ENCODE assay signal across 27 cellular contexts in the genomic region with DNA sequence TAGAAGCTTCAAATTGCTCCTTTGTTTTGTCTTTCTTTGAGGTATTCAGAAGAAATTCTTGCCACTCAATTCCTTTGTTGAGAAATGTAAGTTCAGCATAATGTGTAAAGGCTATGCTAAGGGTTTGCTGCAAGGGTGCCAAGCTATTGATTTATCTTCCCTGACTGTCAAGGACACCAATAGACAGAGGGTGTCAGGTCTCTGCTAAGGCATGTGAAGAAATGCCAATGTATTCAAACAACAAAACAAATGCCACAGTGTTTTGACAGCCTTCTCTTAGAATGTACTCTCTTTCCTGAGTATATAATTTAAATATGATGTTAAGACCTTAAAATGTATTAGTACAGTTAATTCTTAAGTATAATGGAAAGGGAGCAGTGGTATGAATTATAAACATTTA.
"Had no signal": no experiment of that assay in that cellular context is flagged by ENCODE, and none has a peak within 500 bp of the region (broad histone marks: within the 10 kb centered on the region; RNA-seq: fewer than 3 reads in every experiment).

No MANE protein-coding gene starts in this region.

- DNase-seq: hypothalamus; kidney glomerular epithelial cell; left cardiac atrium; left lung; lower lobe of right lung; mammary epithelial cell; mesenchymal stem cell; naive B cell; natural killer cell; nephron progenitor cell; ovary; stimulated activated CD4-positive, alpha-beta T cell treated with anti-CD3 and anti-CD28 coated beads, Interleukin-12 subunit alpha, Interleukin-12 subunit beta, amount 100 ng/mL, for 4 hours; stimulated activated CD4-positive, alpha-beta T cell treated with anti-CD3 and anti-CD28 coated beads, Interleukin-15, amount 100 ng/mL, for 24 hours; stimulated activated CD4-positive, alpha-beta T cell treated with anti-CD3 and anti-CD28 coated beads, Interleukin-2, amount 100 ng/mL, for 24 hours; stimulated activated CD4-positive, alpha-beta T cell treated with anti-CD3 and anti-CD28 coated beads, Interleukin-4, amount 100 ng/mL, for 1 hour; stimulated activated naive B cell treated with anti-CD40 and anti-IgM and Interleukin-4, amounts not matched to agents 10 μg/mL and 1 μg/mL and 100 μg/mL, for 72 hours; stimulated activated naive CD8-positive, alpha-beta T cell treated with anti-CD3 and anti-CD28 coated beads, Interleukin-15, Interleukin-2, amounts not matched to agents 100 U/mL and 50 U/mL, for 24 hours; stomach; testis; thyroid gland; transverse colon; upper lobe of left lung had no signal

- H3K4me1 ChIP-seq: left lung, lower lobe of right lung, right atrium auricular region, stomach, testis, thyroid gland, transverse colon, upper lobe of left lung, vagina had no signal

- H3K36me3 Mint-ChIP-seq: naive B cell; natural killer cell; stimulated activated naive B cell treated with anti-CD40 and anti-IgM and Interleukin-4, amounts not matched to agents 10 μg/mL and 1 μg/mL and 100 μg/mL, for 72 hours had no signal

- H3K27me3 Mint-ChIP-seq: naive B cell, progenitor cell of endocrine pancreas had no signal

- H3K9me3 Mint-ChIP-seq: naive B cell; natural killer cell; nephron progenitor cell; stimulated activated naive B cell treated with anti-CD40 and anti-IgM and Interleukin-4, amounts not matched to agents 10 μg/mL and 1 μg/mL and 100 μg/mL, for 72 hours had no signal

- H3K36me3 ChIP-seq: left lung, lower lobe of right lung, ovary, right atrium auricular region, stomach, thyroid gland, transverse colon, upper lobe of left lung, vagina had no signal

- H3K4me3 ChIP-seq: left lung, lower lobe of right lung, ovary, right atrium auricular region, skin epidermis, stomach, testis, thyroid gland, transverse colon, upper lobe of left lung, vagina had no signal

- H3K4me1 Mint-ChIP-seq: naive B cell; natural killer cell; nephron progenitor cell; stimulated activated naive B cell treated with anti-CD40 and anti-IgM and Interleukin-4, amounts not matched to agents 10 μg/mL and 1 μg/mL and 100 μg/mL, for 72 hours had no signal

- H3K27ac Mint-ChIP-seq: naive B cell; natural killer cell; nephron progenitor cell; progenitor cell of endocrine pancreas; stimulated activated naive B cell treated with anti-CD40 and anti-IgM and Interleukin-4, amounts not matched to agents 10 μg/mL and 1 μg/mL and 100 μg/mL, for 72 hours had no signal

- H3K4me3 Mint-ChIP-seq: naive B cell; natural killer cell; nephron progenitor cell; stimulated activated naive B cell treated with anti-CD40 and anti-IgM and Interleukin-4, amounts not matched to agents 10 μg/mL and 1 μg/mL and 100 μg/mL, for 72 hours had no signal

- H3K27me3 ChIP-seq: left lung, ovary, right atrium auricular region, stomach, testis, thyroid gland, transverse colon, upper lobe of left lung, vagina had no signal

- ATAC-seq: left cardiac atrium; left lung; lower lobe of right lung; natural killer cell; sciatic nerve; stimulated activated naive B cell treated with anti-CD40 and anti-IgM and Interleukin-4, amounts not matched to agents 10 μg/mL and 1 μg/mL and 100 μg/mL, for 72 hours; stimulated activated naive CD8-positive, alpha-beta T cell treated with anti-CD3 and anti-CD28 coated beads, Interleukin-15, Interleukin-2, amounts not matched to agents 100 U/mL and 50 U/mL, for 24 hours had no signal

- H3K27ac ChIP-seq: left lung, lower lobe of right lung, ovary, right atrium auricular region, skin epidermis, stomach, testis, thyroid gland, transverse colon, upper lobe of left lung, vagina had no signal
